Comparison of ENCODE assay signal across 2 cellular contexts in genomic region chr11:75146711-75147110, GRCh38.
A peak's percentile ranks its signal among the peaks of the same experiment; 100 is the strongest.
TF ChIP-seq lines count a peak whose summit lies in the region.

No MANE protein-coding gene starts in this region.

TF ChIP-seq in K562, 482 proteins besides CTCF, POLR2A, EP300 and RAD21:
- TF ChIP-seq CEBPG (CRISPR knock-in tag; IDR thresholded peaks at IDR 0.05), result no peak
- 0 out of 4 replicates have a peak, but pooled peaks of 1 of the 2 experiments have one; percentile 23 for TF ChIP-seq CEBPG (tag; conservative IDR thresholded peaks at IDR 0.05 in 1 of 2, IDR thresholded peaks at IDR 0.05 in 1 of 2)
- TF ChIP-seq ATF3 (IDR thresholded peaks at IDR 0.05), result peak; percentile 48
- no peak for TF ChIP-seq ATF3 (CRISPR knock-in tag; conservative IDR thresholded peaks at IDR 0.05)
- no peak for TF ChIP-seq FOXA3 (CRISPR knock-in tag; conservative IDR thresholded peaks at IDR 0.05 in 1 of 2, IDR thresholded peaks at IDR 0.05 in 1 of 2)

TF ChIP-seq in HepG2, 621 proteins besides CTCF, POLR2A, EP300 and RAD21:
- TF ChIP-seq CEBPG (CRISPR knock-in tag; IDR thresholded peaks at IDR 0.05) (peak; percentile 71), IKZF4 (CRISPR knock-in tag; IDR thresholded peaks at IDR 0.05; ENCODE audit: borderline replicate concordance, low read depth, not compliant biosample characterization) (no peak), E2F5 (CRISPR knock-in tag; conservative IDR thresholded peaks at IDR 0.05) (no peak), TARDBP (CRISPR knock-in tag; IDR thresholded peaks at IDR 0.05) (no peak), WIZ (CRISPR knock-in tag; IDR thresholded peaks at IDR 0.05) (no peak), CEBPB (IDR thresholded peaks at IDR 0.05; ENCODE audit: borderline replicate concordance, low read depth, low read length) (peak; percentile 70)
TF ChIP-seq in HepG2: peak in this region for 2.
